Comparison of ENCODE assay signal across 33 cellular contexts in the genomic region with DNA sequence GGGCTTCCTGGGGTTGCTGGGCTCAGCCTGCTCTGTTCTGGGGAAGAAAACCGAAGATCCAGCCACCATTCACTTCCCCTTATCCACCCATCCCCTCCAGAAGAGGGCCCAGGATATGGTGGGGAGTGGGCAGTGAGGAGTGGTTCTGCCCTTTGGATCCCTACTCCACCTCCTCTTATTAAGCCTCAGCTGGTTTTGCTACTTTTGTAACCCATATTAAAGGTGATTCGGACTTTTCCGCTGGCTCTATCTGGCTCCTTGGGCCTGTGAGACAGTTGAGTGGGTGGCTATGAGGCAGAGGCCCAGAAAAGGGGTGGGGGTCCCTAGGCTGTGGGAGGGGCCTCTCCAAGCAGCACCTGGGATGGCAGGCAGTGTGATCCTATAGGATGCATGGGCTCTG. TPM values are rescaled to one million over a fixed set of nuclear protein-coding genes. Genes with fewer than 3 reads are reported as not detected.
DNase-seq lines count a peak whose midpoint lies in the region; ATAC-seq, FAIRE-seq and TF ChIP-seq lines count a peak whose summit lies in the region.
"Had no signal": no experiment of that assay in that cellular context is flagged by ENCODE, and none has a peak within 500 bp of the region (broad histone marks: within the 10 kb centered on the region; RNA-seq: fewer than 3 reads in every experiment).

No MANE protein-coding gene starts in this region.

- no peaks in the 10 kb centered on the region for H3K27me3 ChIP-seq in stomach
- H3K27me3 ChIP-seq: adrenal gland, body of pancreas, gastroesophageal sphincter, MG63, pancreas, uterus had no signal

- no peak for ATAC-seq in activated T-cell treated with anti-CD3 and anti-CD28 coated beads, Interleukin-2, amount 50 U/mL, for 72 hours (replicated peaks in 1 of 2)
- ATAC-seq in T-cell (replicated peaks in 1 of 4) (no peak), natural killer cell (no peak), HG03460 (IDR thresholded peaks at IDR 0.05; ENCODE audit: unreplicated experiment) (no peak)
- ATAC-seq: activated CD4-positive, CD25-positive, alpha-beta regulatory T cell treated with anti-CD3 and anti-CD28 coated beads, Interleukin-2, amount 50 U/mL, for 24 hours; body of pancreas; gastroesophageal sphincter; left cardiac atrium; pancreas; stimulated activated naive CD8-positive, alpha-beta T cell treated with anti-CD3 and anti-CD28 coated beads, Interleukin-15, Interleukin-2, amounts not matched to agents 100 U/mL and 50 U/mL, for 24 hours; T-helper 17 cell had no signal

- peak overlapping the region; percentile 1 to 50 (median 34) for H3K27ac ChIP-seq in stomach
- H3K27ac ChIP-seq: adrenal gland, gastroesophageal sphincter, pancreas, thoracic aorta, uterus had no signal

- WGBS in stomach, 5 donors = 79 to 100% (median 87%) methylated on average over 2 to 3 of the region's 3 CpGs

- DNase-seq in activated T-cell treated with anti-CD3 and anti-CD28 coated beads, Interleukin-2, amount 50 U/mL, for 24 hours = no peak
- DNase-seq in activated T-cell treated with anti-CD3 and anti-CD28 coated beads, Interleukin-2, amount 50 U/mL, for 72 hours = no peak
- no peak for DNase-seq in T-cell
- DNase-seq in natural killer cell = no peak
- DNase-seq in stomach = peak; percentile 25
- no peak for DNase-seq in GM12892 (ENCODE audit: insufficient read length)
- DNase-seq in activated gamma-delta T cell (lab: John Stamatoyannopoulos, UW) = no peak
- DNase-seq: activated CD4-positive, alpha-beta T cell treated with anti-CD3 and anti-CD28 coated beads, Interleukin-2, amount 50 U/mL, for 4 hours; AML-193; dermis blood vessel endothelial cell; hippocampal formation; KBM-7; left cardiac atrium; MG63; NCI-H1105; NCI-H187 treated with DMSO at 0.1 percent for 48 hours; NCI-H510A treated with DMSO at 0.1 percent for 48 hours; OCI-M1; stimulated activated naive CD8-positive, alpha-beta T cell treated with anti-CD3 and anti-CD28 coated beads, Interleukin-15, Interleukin-2, amounts not matched to agents 100 U/mL and 50 U/mL, for 24 hours; T-helper 17 cell had no signal

- H3K27ac Mint-ChIP-seq in activated T-cell treated with anti-CD3 and anti-CD28 coated beads, Interleukin-2, amount 50 U/mL, for 24 hours = peak overlapping the region; percentile 75
- H3K27ac Mint-ChIP-seq in activated T-cell treated with anti-CD3 and anti-CD28 coated beads, Interleukin-2, amount 50 U/mL, for 72 hours = no peak overlapping the region
- peak overlapping the region; percentile 46 to 59 for H3K27ac Mint-ChIP-seq in T-cell
- peak overlapping the region; percentile 47 to 78 for H3K27ac Mint-ChIP-seq in natural killer cell

- TF ChIP-seq POLR2A in stomach (IDR thresholded peaks at IDR 0.05) (no peak), GM12892 (IDR thresholded peaks at IDR 0.05; ENCODE audit: low read depth, low read length) (no peak)

- POLR2A ChIA-PET in T-cell (lab: Charles Lee) = no interaction called here

- no peak for TF ChIP-seq EP300 in stomach (IDR thresholded peaks at IDR 0.05)

- H3K36me3 Mint-ChIP-seq in activated T-cell treated with anti-CD3 and anti-CD28 coated beads, Interleukin-2, amount 50 U/mL, for 24 hours (ENCODE audit: low read depth) = peaks cover 71% of the 10 kb centered on the region
- peaks cover 2 to 3% of the 10 kb centered on the region in 2 donors for H3K36me3 Mint-ChIP-seq in activated T-cell treated with anti-CD3 and anti-CD28 coated beads, Interleukin-2, amount 50 U/mL, for 72 hours (ENCODE audit: insufficient read depth in 2 of 2)
- H3K36me3 Mint-ChIP-seq in T-cell = peaks cover 27% of the 10 kb centered on the region
- H3K36me3 Mint-ChIP-seq in natural killer cell = no peaks in the 10 kb centered on the region

- no peaks in the 10 kb centered on the region for H3K9me3 Mint-ChIP-seq in activated T-cell treated with anti-CD3 and anti-CD28 coated beads, Interleukin-2, amount 50 U/mL, for 24 hours
- H3K9me3 Mint-ChIP-seq in activated T-cell treated with anti-CD3 and anti-CD28 coated beads, Interleukin-2, amount 50 U/mL, for 72 hours = no peaks in the 10 kb centered on the region
- H3K9me3 Mint-ChIP-seq in T-cell = no peaks in the 10 kb centered on the region
- no peaks in the 10 kb centered on the region for H3K9me3 Mint-ChIP-seq in natural killer cell

- CTCF ChIA-PET in T-cell (lab: Charles Lee) = no interaction called here

- FAIRE-seq in GM12892 (lab: Jason Lieb, UNC) = no peak
- FAIRE-seq: endometrium, GM12891, H1, pancreas, TTC549 had no signal

- H3K36me3 ChIP-seq in stomach = peaks cover 5 to 81% (median 59%) of the 10 kb centered on the region in 4 donors
- H3K36me3 ChIP-seq: MG63, pancreas, uterus had no signal

- intact Hi-C loops in natural killer cell (cut with micrococcal nuclease) = no loop called here
- intact Hi-C loops in stomach (cut with DNase I; ENCODE audit: low total_unique reads) = no loop called here

- peaks cover 11 to 59% (median 34%) of the 10 kb centered on the region in 4 donors for H3K4me1 ChIP-seq in stomach

- no peak for TF ChIP-seq CTCF in natural killer cell (IDR thresholded peaks at IDR 0.05)
- TF ChIP-seq CTCF in stomach (IDR thresholded peaks at IDR 0.05) = no peak

- H3K4me3 Mint-ChIP-seq in activated T-cell treated with anti-CD3 and anti-CD28 coated beads, Interleukin-2, amount 50 U/mL, for 24 hours = no peak overlapping the region
- no peak overlapping the region for H3K4me3 Mint-ChIP-seq in activated T-cell treated with anti-CD3 and anti-CD28 coated beads, Interleukin-2, amount 50 U/mL, for 72 hours
- H3K4me3 Mint-ChIP-seq in T-cell (no peak overlapping the region), natural killer cell (no peak overlapping the region)
- H3K4me3 Mint-ChIP-seq: T-helper 17 cell had no signal

- H3K4me3 ChIP-seq in stomach = no peak overlapping the region
- H3K4me3 ChIP-seq: adrenal gland, body of pancreas, gastroesophageal sphincter, lung, MG63, pancreas, thoracic aorta, uterus had no signal

- no peaks in the 10 kb centered on the region for H3K27me3 Mint-ChIP-seq in activated T-cell treated with anti-CD3 and anti-CD28 coated beads, Interleukin-2, amount 50 U/mL, for 24 hours
- H3K27me3 Mint-ChIP-seq in activated T-cell treated with anti-CD3 and anti-CD28 coated beads, Interleukin-2, amount 50 U/mL, for 72 hours (ENCODE audit: low read depth) = no peaks in the 10 kb centered on the region
- no peaks in the 10 kb centered on the region for H3K27me3 Mint-ChIP-seq in T-cell
- no peaks in the 10 kb centered on the region for H3K27me3 Mint-ChIP-seq in natural killer cell (ENCODE audit: low read depth in 2 of 2)
- H3K27me3 Mint-ChIP-seq: T-helper 17 cell had no signal

- peaks cover 41% of the 10 kb centered on the region for H3K4me1 Mint-ChIP-seq in activated T-cell treated with anti-CD3 and anti-CD28 coated beads, Interleukin-2, amount 50 U/mL, for 24 hours (ENCODE audit: low read depth)
- H3K4me1 Mint-ChIP-seq in activated T-cell treated with anti-CD3 and anti-CD28 coated beads, Interleukin-2, amount 50 U/mL, for 72 hours (ENCODE audit: low read depth) = peaks cover 36% of the 10 kb centered on the region
- peaks cover 21 to 48% (median 34%) of the 10 kb centered on the region in 3 donors for H3K4me1 Mint-ChIP-seq in T-cell
- H3K4me1 Mint-ChIP-seq in natural killer cell = peaks cover 38 to 46% of the 10 kb centered on the region in 2 donors

- H3K9me3 ChIP-seq in stomach = no peaks in the 10 kb centered on the region
- H3K9me3 ChIP-seq: adrenal gland, body of pancreas, gastroesophageal sphincter, MG63, pancreas, thoracic aorta, uterus had no signal

RNA-seq across cellular contexts. Expression of a gene that starts 33.8 kb away (rescaled TPM):
- total RNA-seq in activated T-cell treated with anti-CD3 and anti-CD28 coated beads, Interleukin-2, amount 50 U/mL, for 72 hours = 10 to 100 TPM; 84.0 to 87.4 TPM
- 100 to 1,000 TPM; 141 to 206 (median 182) TPM for total RNA-seq in T-cell
- total RNA-seq in natural killer cell = 100 to 1,000 TPM; 453 to 536 (median 532) TPM
- total RNA-seq in stomach = 100 to 1,000 TPM in 4 of 5 donors, 10 to 100 TPM in 1; 50.9 to 653 (median 247) TPM
- polyA plus RNA-seq in stomach = 100 to 1,000 TPM in 1 of 3 donors, 10 to 100 TPM in 2; 35.0 to 193 (median 49.2) TPM
- 79.6 TPM for polyA plus RNA-seq in GM12892 (2012; ENCODE audit: missing spikeins)

RNA-seq across cellular contexts. Expression of a gene that starts 36.7 kb away (rescaled TPM):
- 10 to 100 TPM; 54.7 to 56.2 TPM for total RNA-seq in activated T-cell treated with anti-CD3 and anti-CD28 coated beads, Interleukin-2, amount 50 U/mL, for 72 hours
- total RNA-seq in T-cell (10 to 100 TPM; 66.5 to 78.4 (median 72.8) TPM), natural killer cell (100 to 1,000 TPM; 104 to 114 (median 111) TPM), stomach (10 to 100 TPM in 4 of 5 donors, 1 to 10 TPM in 1; 2.9 to 55.3 (median 38.4) TPM)
- polyA plus RNA-seq in stomach = 10 to 100 TPM; 84.2 to 88.7 (median 84.5) TPM
- polyA plus RNA-seq in GM12892 (2012; ENCODE audit: missing spikeins) = 48.6 TPM
